In genomic region chr15:89197503-89197971, GRCh38 we compare ENCODE assay signal across 10 cellular contexts. TPM values are rescaled to one million over a fixed set of nuclear protein-coding genes. Genes with fewer than 3 reads are reported as not detected.
DNase-seq lines count a peak whose midpoint lies in the region; ATAC-seq and TF ChIP-seq lines count a peak whose summit lies in the region.
"Had no signal": no experiment of that assay in that cellular context is flagged by ENCODE, and none has a peak within 500 bp of the region (broad histone marks: within the 10 kb centered on the region; RNA-seq: fewer than 3 reads in every experiment).

No MANE protein-coding gene starts in this region.

- H3K27ac ChIP-seq in colonic mucosa, result no peak overlapping the region

- H3K27me3 ChIP-seq in BE2C (no peaks in the 10 kb centered on the region), colonic mucosa (no peaks in the 10 kb centered on the region)

- H3K9ac ChIP-seq in colonic mucosa (ENCODE audit: low read depth in 2 of 2, low read length in 2 of 2), result no peak overlapping the region

- H3K36me3 ChIP-seq in BE2C (peaks cover 18% of the 10 kb centered on the region), colonic mucosa (no peaks in the 10 kb centered on the region)

- DNase-seq in BE2C (peak; percentile 32), NB4 (ENCODE audit: low read depth) (peak; percentile 25), colonic mucosa (peak; percentile 68), midbrain (lab: John Stamatoyannopoulos, UW) (peak; percentile 88), H4 (ENCODE audit: low spot score) (no peak)

- H3K4me3 ChIP-seq in BE2C (ENCODE audit: low read depth, low read length) (no peak overlapping the region), NB4 (ENCODE audit: low read depth, low read length) (no peak overlapping the region), colonic mucosa (no peak overlapping the region)

- TF ChIP-seq CTCF in BE2C (IDR thresholded peaks at IDR 0.05; ENCODE audit: low read depth, low read length), result no peak
- no peak for TF ChIP-seq CTCF in NB4 (IDR thresholded peaks at IDR 0.05; ENCODE audit: low read depth, low read length)
- TF ChIP-seq CTCF in colonic mucosa (IDR thresholded peaks at IDR 0.05), result no peak

- H3K4me1 ChIP-seq in BE2C (peaks cover 8% of the 10 kb centered on the region; the same call in 1 of the 2 replicates), colonic mucosa (peaks cover 8% of the 10 kb centered on the region)

- intact Hi-C loops in colonic mucosa (cut with DNase I), result no loop called here

- TF ChIP-seq POLR2A in NB4 (IDR thresholded peaks at IDR 0.05; ENCODE audit: extremely low read depth, insufficient read length), result no peak

- H3K9me3 ChIP-seq in BE2C (no peaks in the 10 kb centered on the region), colonic mucosa (no peaks in the 10 kb centered on the region)

- ATAC-seq in HG02973 (IDR thresholded peaks at IDR 0.05; ENCODE audit: unreplicated experiment), result no peak
- ATAC-seq in HG03280 (IDR thresholded peaks at IDR 0.05; ENCODE audit: unreplicated experiment), result no peak
- no peak for ATAC-seq in GM21737 (IDR thresholded peaks at IDR 0.05; ENCODE audit: unreplicated experiment)

RNA-seq across cellular contexts. Expression of gene RLBP1, which starts 23.8 kb away (rescaled TPM):
- not detected for polyA plus RNA-seq in BE2C (2012; ENCODE audit: insufficient read depth, insufficient read length, low read depth)
- not detected for total RNA-seq in colonic mucosa
- not detected in 2 replicates for total RNA-seq in H4 (2014; rRNA removed; shearing (Covaris generic))
- total RNA-seq: lung microvascular endothelial cell, urinary bladder had no signal
- polyA plus RNA-seq: urinary bladder had no signal

RNA-seq across cellular contexts. Expression of gene FANCI, which starts 46.2 kb away (rescaled TPM):
- 6.4 TPM for polyA plus RNA-seq in BE2C (2012; ENCODE audit: insufficient read depth, insufficient read length, low read depth)
- total RNA-seq in colonic mucosa, result 10 to 100 TPM; 19.9 to 76.9 TPM
- total RNA-seq in H4 (2014; rRNA removed; shearing (Covaris generic)), result 61.2 and 61.9 TPM in 2 replicates
